Comparison of ENCODE assay signal across 13 cellular contexts in genomic region chr2:66507673-66508127, GRCh38.
DNase-seq lines count a peak whose midpoint lies in the region; ATAC-seq and TF ChIP-seq lines count a peak whose summit lies in the region.
"Had no signal": no experiment of that assay in that cellular context is flagged by ENCODE, and none has a peak within 500 bp of the region (broad histone marks: within the 10 kb centered on the region; RNA-seq: fewer than 3 reads in every experiment).

No MANE protein-coding gene starts in this region.

- H3K27me3 ChIP-seq in esophagus muscularis mucosa, result no peaks in the 10 kb centered on the region
- H3K27me3 ChIP-seq in transverse colon, result no peaks in the 10 kb centered on the region

- no peak for ATAC-seq in HG03354 (IDR thresholded peaks at IDR 0.05; ENCODE audit: poor library complexity, severe bottlenecking, unreplicated experiment)
- ATAC-seq in GM21528 (IDR thresholded peaks at IDR 0.05; ENCODE audit: low FRiP score, unreplicated experiment), result no peak
- ATAC-seq: activated CD8-positive, alpha-beta T cell treated with anti-CD3 and anti-CD28 coated beads, Interleukin-2, amount 10 ng/mL, durations not matched to agents 7 days and 5 days; naive thymus-derived CD8-positive, alpha-beta T cell had no signal

- H3K36me3 ChIP-seq in esophagus muscularis mucosa (peaks cover 0 to 10% (median 6%) of the 10 kb centered on the region in 4 donors), transverse colon (no peaks in the 10 kb centered on the region)

- WGBS in esophagus muscularis mucosa, result 47% methylated on average over 12 of the region's 12 CpGs
- WGBS in transverse colon (ENCODE audit: low coverage in 1 of 2), 2 donors, result 76 to 77% methylated on average over 5 to 12 of the region's 12 CpGs

- in situ Hi-C loops in transverse colon (cut with MboI; ENCODE audit: low pct_ligation_motif_present in 1 of 4, low pct_unique_long_range_greater_than_20kb in 1 of 4, low sequenced_read_pairs in 3 of 4), result no loop called here

- peak; percentile 48 for DNase-seq in NCI-H2171 treated with DMSO at 0.1 percent for 48 hours (lab: John Stamatoyannopoulos, UW)
- DNase-seq in NCI-H2171 (lab: John Stamatoyannopoulos, UW), result no peak
- no peak for DNase-seq in esophagus muscularis mucosa (ENCODE audit: extremely low spot score)
- DNase-seq in medulla oblongata (ENCODE audit: extremely low spot score), result peak; percentile 64
- no peak for DNase-seq in transverse colon
- no peak for DNase-seq in activated naive CD4-positive, alpha-beta T cell (lab: John Stamatoyannopoulos, UW)
- DNase-seq: ACHN; activated CD8-positive, alpha-beta T cell treated with anti-CD3 and anti-CD28 coated beads, Interleukin-2, amount 10 ng/mL, durations not matched to agents 7 days and 5 days; hippocampal formation; naive thymus-derived CD8-positive, alpha-beta T cell; stimulated activated CD4-positive, alpha-beta T cell treated with anti-CD3 and anti-CD28 coated beads, Interleukin-4, amount 100 ng/mL, for 4 hours had no signal

- intact Hi-C loops in esophagus muscularis mucosa (cut with DNase I) (no loop called here), transverse colon (cut with DNase I; ENCODE audit: low total_unique reads) (no loop called here)

- H3K4me1 ChIP-seq in esophagus muscularis mucosa (peaks cover 31 to 96% (median 92%) of the 10 kb centered on the region in 4 donors), transverse colon (peaks cover 3 to 34% (median 21%) of the 10 kb centered on the region in 4 donors)

- TF ChIP-seq POLR2A in esophagus muscularis mucosa (IDR thresholded peaks at IDR 0.05; ENCODE audit: low read depth), result no peak
- no peak for TF ChIP-seq POLR2A in transverse colon (IDR thresholded peaks at IDR 0.05)

- TF ChIP-seq CTCF in esophagus muscularis mucosa (IDR thresholded peaks at IDR 0.05) (no peak), transverse colon (IDR thresholded peaks at IDR 0.05) (no peak)

- TF ChIP-seq EP300 in esophagus muscularis mucosa (IDR thresholded peaks at IDR 0.05) (no peak), transverse colon (IDR thresholded peaks at IDR 0.05; ENCODE audit: low read depth) (no peak)

- H3K9me3 ChIP-seq in esophagus muscularis mucosa (no peaks in the 10 kb centered on the region), transverse colon (no peaks in the 10 kb centered on the region)

- H3K27ac ChIP-seq in esophagus muscularis mucosa (replicated peaks in 1 of 4), result peak overlapping the region; percentile 65 to 79 (median 70)
- peak overlapping the region; percentile 33 to 69 (median 56) for H3K27ac ChIP-seq in transverse colon

- H3K4me3 ChIP-seq in esophagus muscularis mucosa (peak overlapping the region; percentile 17 to 26 (median 22)), transverse colon (no peak overlapping the region)

Comparison
In these comparisons a context has a peak if more than half of its experiments do, and no peak if none do; other contexts are left out.
1. DNase-seq: peak in NCI-H2171 treated with DMSO at 0.1 percent for 48 hours (single experiment) and medulla oblongata (single experiment); none in NCI-H2171 (single experiment), esophagus muscularis mucosa (single experiment), transverse colon (single experiment) and activated naive CD4-positive, alpha-beta T cell (0 of 4).
2. H3K4me3 ChIP-seq: peak in esophagus muscularis mucosa (4 of 4); none in transverse colon (0 of 4).